20 cellular contexts compared by ENCODE assay signal in genomic region chr3:134905647-134905935, GRCh38.
"Had no signal": no experiment of that assay in that cellular context is flagged by ENCODE, and none has a peak within 500 bp of the region (broad histone marks: within the 10 kb centered on the region; RNA-seq: fewer than 3 reads in every experiment).

No MANE protein-coding gene starts in this region.

- ATAC-seq: K562 had no signal

- H3K27ac ChIP-seq: HL-60, SJSA1, SK-N-MC had no signal

- DNase-seq: MV-4-11, NCI-H1092, NCI-H1105 treated with DMSO at 0.1 percent for 48 hours, NCI-H1436, NCI-H187, NCI-H2029, NCI-H2081 treated with DMSO at 0.1 percent for 48 hours, NCI-H2171, NCI-H226, NCI-H510A, NCI-H524 treated with DMSO at 0.1 percent for 48 hours, NCI-H774, Right ventricle myocardium superior, RPMI8226, SIG-M5 had no signal

- H3K4me3 ChIP-seq: K562, SJSA1, SK-N-MC had no signal

- H3K9me3 ChIP-seq: SJSA1 had no signal

- H3K4me3 Mint-ChIP-seq: IgD-negative memory B cell had no signal

- H3K36me3 ChIP-seq: SJSA1 had no signal

- H3K4me1 Mint-ChIP-seq: IgD-negative memory B cell had no signal

- H3K36me3 Mint-ChIP-seq: IgD-negative memory B cell had no signal

- H3K4me1 ChIP-seq: SJSA1 had no signal

- H3K27me3 ChIP-seq: SJSA1 had no signal

- H3K27ac Mint-ChIP-seq: IgD-negative memory B cell had no signal
